In genomic region chr1:12715896-12716437, GRCh38 we compare ENCODE assay signal across 22 cellular contexts. TPM values are rescaled to one million over a fixed set of nuclear protein-coding genes. Genes with fewer than 3 reads are reported as not detected.
"Had no signal": no experiment of that assay in that cellular context is flagged by ENCODE, and none has a peak within 500 bp of the region (broad histone marks: within the 10 kb centered on the region; RNA-seq: fewer than 3 reads in every experiment).

AADACL3 (plus strand) TSS chr1:12716110; CDS start chr1:12716177, 67 bp downstream.

- ATAC-seq: activated CD8-positive, alpha-beta T cell treated with anti-CD3 and anti-CD28 coated beads for 36 hours; activated naive CD4-positive, alpha-beta T cell treated with anti-CD3 and anti-CD28 coated beads, Interleukin-2, amount 50 U/mL, for 72 hours; activated T-cell treated with anti-CD3 and anti-CD28 coated beads, Interleukin-2, amount 50 U/mL, for 4 hours; gastrocnemius medialis; heart left ventricle; natural killer cell; T-helper 17 cell had no signal

- H3K27me3 ChIP-seq: gastrocnemius medialis, right lobe of liver had no signal

- H3K36me3 Mint-ChIP-seq: activated naive CD4-positive, alpha-beta T cell treated with anti-CD3 and anti-CD28 coated beads, Interleukin-2, amount 50 U/mL, for 72 hours; memory B cell; natural killer cell had no signal

- H3K27ac Mint-ChIP-seq: activated CD8-positive, alpha-beta T cell treated with anti-CD3 and anti-CD28 coated beads for 36 hours; memory B cell; natural killer cell; stimulated activated naive CD8-positive, alpha-beta T cell treated with anti-CD3 and anti-CD28 coated beads, Interleukin-15, Interleukin-2, amounts not matched to agents 100 ng/mL and 50 ng/mL, for 24 hours; T-helper 17 cell had no signal

- H3K9me3 Mint-ChIP-seq: activated CD8-positive, alpha-beta T cell treated with anti-CD3 and anti-CD28 coated beads for 36 hours; activated naive CD4-positive, alpha-beta T cell treated with anti-CD3 and anti-CD28 coated beads, Interleukin-2, amount 50 U/mL, for 72 hours; activated T-cell treated with anti-CD3 and anti-CD28 coated beads, Interleukin-2, amount 50 U/mL, for 4 hours; memory B cell; natural killer cell; stimulated activated naive CD8-positive, alpha-beta T cell treated with anti-CD3 and anti-CD28 coated beads, Interleukin-15, Interleukin-2, amounts not matched to agents 100 ng/mL and 50 ng/mL, for 24 hours had no signal

- DNase-seq: activated CD4-positive, alpha-beta T cell treated with anti-CD3 and anti-CD28 coated beads for 4 hours; activated CD8-positive, alpha-beta T cell treated with anti-CD3 and anti-CD28 coated beads for 36 hours; activated gamma-delta T cell; activated T-cell treated with anti-CD3 and anti-CD28 coated beads, Interleukin-2, amount 50 U/mL, for 4 hours; central memory CD4-positive, alpha-beta T cell; gastrocnemius medialis; heart left ventricle; kidney; left ventricle myocardium inferior; natural killer cell; occipital lobe; right lobe of liver; T-helper 17 cell; WERI-Rb-1 had no signal

- H3K4me1 Mint-ChIP-seq: memory B cell, natural killer cell, T-helper 17 cell had no signal

- H3K4me2 ChIP-seq: smooth muscle cell had no signal

- H3K9me3 ChIP-seq: gastrocnemius medialis, heart left ventricle, left ventricle myocardium inferior, right lobe of liver, thoracic aorta had no signal

- H3K4me3 ChIP-seq: coronary artery, gastrocnemius medialis, heart left ventricle, left ventricle myocardium inferior, right lobe of liver, smooth muscle cell, thoracic aorta had no signal

- H3K36me3 ChIP-seq: gastrocnemius medialis, heart left ventricle, left ventricle myocardium inferior, right lobe of liver, thoracic aorta, WERI-Rb-1 had no signal

- H3K4me1 ChIP-seq: gastrocnemius medialis, heart left ventricle, left ventricle myocardium inferior had no signal

- H3K27me3 Mint-ChIP-seq: progenitor cell of endocrine pancreas had no signal

- H3K27ac ChIP-seq: coronary artery, gastrocnemius medialis, heart left ventricle, left ventricle myocardium inferior, right lobe of liver, thoracic aorta, WERI-Rb-1 had no signal

- H3K4me3 Mint-ChIP-seq: activated CD8-positive, alpha-beta T cell treated with anti-CD3 and anti-CD28 coated beads for 36 hours; activated T-cell treated with anti-CD3 and anti-CD28 coated beads, Interleukin-2, amount 50 U/mL, for 4 hours; memory B cell; natural killer cell; stimulated activated naive CD8-positive, alpha-beta T cell treated with anti-CD3 and anti-CD28 coated beads, Interleukin-15, Interleukin-2, amounts not matched to agents 100 ng/mL and 50 ng/mL, for 24 hours; T-helper 17 cell had no signal

RNA-seq across cellular contexts. Expression of gene AADACL3, which starts in this region (rescaled TPM):
- total RNA-seq: activated CD8-positive, alpha-beta T cell treated with anti-CD3 and anti-CD28 coated beads for 36 hours; activated naive CD4-positive, alpha-beta T cell treated with anti-CD3 and anti-CD28 coated beads, Interleukin-2, amount 50 U/mL, for 72 hours; activated T-cell treated with anti-CD3 and anti-CD28 coated beads, Interleukin-2, amount 50 U/mL, for 4 hours; fibroblast of lung; gastrocnemius medialis; heart left ventricle; kidney; left ventricle myocardium inferior; natural killer cell; occipital lobe; progenitor cell of endocrine pancreas; right lobe of liver; T-helper 17 cell; thoracic aorta had no signal
- polyA plus RNA-seq: fibroblast of lung, heart left ventricle had no signal
